Comparison of ENCODE assay signal across 18 cellular contexts in the genomic region with DNA sequence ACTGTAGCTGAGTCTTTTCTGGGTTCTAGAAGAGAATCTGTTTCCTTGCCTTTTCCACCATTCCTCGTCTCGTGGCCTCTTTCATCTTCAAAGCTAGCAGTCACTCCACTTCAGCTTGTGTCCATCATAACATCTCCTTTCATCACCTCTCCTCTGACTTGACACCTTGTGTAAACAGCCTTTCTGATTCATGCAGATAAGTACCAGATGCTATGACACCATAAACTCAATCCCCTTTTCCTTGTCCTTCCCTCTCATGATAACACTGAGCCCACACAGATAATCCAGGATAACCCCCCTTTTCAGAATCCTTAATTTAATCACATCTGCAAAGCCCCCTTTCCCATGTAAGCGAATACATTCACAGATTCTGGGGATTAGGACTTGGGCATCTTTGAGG.
DNase-seq lines count a peak whose midpoint lies in the region; ATAC-seq, FAIRE-seq and TF ChIP-seq lines count a peak whose summit lies in the region.
"Had no signal": no experiment of that assay in that cellular context is flagged by ENCODE, and none has a peak within 500 bp of the region (broad histone marks: within the 10 kb centered on the region; RNA-seq: fewer than 3 reads in every experiment).

No MANE protein-coding gene starts in this region.

- no peak for TF ChIP-seq POLR2A in K562 (conservative IDR thresholded peaks at IDR 0.05)

- POLR2A ChIA-PET in K562 (lab: Yijun Ruan, JAX) = interaction anchor here (1.3 kb wide), 1 partner anchor 16 kb away, joined by 3 read pairs; no protein-coding TSS in a partner anchor

- no peaks in the 10 kb centered on the region for H3K36me3 Mint-ChIP-seq in stimulated activated effector memory CD8-positive, alpha-beta T cell treated with anti-CD3 and anti-CD28 coated beads, Interleukin-12 subunit alpha, Interleukin-12 subunit beta, amount 100 ng/mL, for 72 hours

- H3K27me3 ChIP-seq in K562 (ENCODE audit: control insufficient read depth in 2 of 2, insufficient read depth in 2 of 2, low read length in 2 of 2) (no peaks in the 10 kb centered on the region), small intestine (ENCODE audit: control insufficient read depth in 2 of 2, insufficient read depth in 2 of 2, low read length in 2 of 2) (no peaks in the 10 kb centered on the region)
- H3K27me3 ChIP-seq: BLaER1 treated with 17β-estradiol and CSF1 and Interleukin-3, amounts not matched to agents 10 nM and 100 nM had no signal

- H3K9me1 ChIP-seq in K562 (ENCODE audit: control insufficient read depth, insufficient read depth, low read length) = no peaks in the 10 kb centered on the region

- no peak for TF ChIP-seq CTCF in K562 (IDR thresholded peaks at IDR 0.05 in 2 of 3, conservative IDR thresholded peaks at IDR 0.05 in 1 of 3; ENCODE audit: insufficient read depth in 2 of 3, low read depth in 1 of 3, low read length in 3 of 3)

- no peaks in the 10 kb centered on the region for H3K9me3 Mint-ChIP-seq in stimulated activated effector memory CD8-positive, alpha-beta T cell treated with anti-CD3 and anti-CD28 coated beads, Interleukin-12 subunit alpha, Interleukin-12 subunit beta, amount 100 ng/mL, for 72 hours
- H3K9me3 Mint-ChIP-seq: CD8-positive, alpha-beta T cell had no signal

- H3K9ac ChIP-seq in K562 (ENCODE audit: insufficient read depth in 1 of 2, low read depth in 2 of 2, low read length in 2 of 2) = no peak overlapping the region
- H3K9ac ChIP-seq: BLaER1 treated with 17β-estradiol and CSF1 and Interleukin-3, amounts not matched to agents 10 nM and 100 nM; GM23248 had no signal

- no peak for TF ChIP-seq RAD21 in K562 (CRISPR knock-in tag; conservative IDR thresholded peaks at IDR 0.05 in 1 of 2, IDR thresholded peaks at IDR 0.05 in 1 of 2)

- H4K20me1 ChIP-seq in K562 (replicated peaks; ENCODE audit: control insufficient read depth, insufficient read depth, low read length) = no peaks in the 10 kb centered on the region

- ATAC-seq in K562 (no peak; the same call in 2 of the 3 replicates), GM18873 (IDR thresholded peaks at IDR 0.05; ENCODE audit: low FRiP score, unreplicated experiment) (no peak)
- ATAC-seq in stimulated activated effector memory CD8-positive, alpha-beta T cell treated with anti-CD3 and anti-CD28 coated beads, Interleukin-12 subunit alpha, Interleukin-12 subunit beta, amount 100 ng/mL, for 72 hours = no peak
- ATAC-seq: CD8-positive, alpha-beta T cell had no signal

- in situ Hi-C loops in K562 (cut with MboI) = no loop called here

- no peaks in the 10 kb centered on the region for H3K36me3 ChIP-seq in K562 (ENCODE audit: control insufficient read depth, insufficient read depth, low read length)
- peaks cover 0 to 2% of the 10 kb centered on the region in 2 donors for H3K36me3 ChIP-seq in small intestine (ENCODE audit: control insufficient read depth in 2 of 2, insufficient read depth in 2 of 2, low read length in 2 of 2)
- H3K36me3 ChIP-seq: HAP-1 had no signal

- TF ChIP-seq EP300 in K562 (IDR thresholded peaks at IDR 0.05; ENCODE audit: low read length) = no peak

- 34% methylated on average over 3 of the region's 3 CpGs for WGBS in K562 (ENCODE audit: insufficient coverage, low coverage, missing lambda C conversion rate)
- WGBS in small intestine, 3 donors = 85 to 94% (median 88%) methylated on average over 3 of the region's 3 CpGs

- H3K4me3 ChIP-seq in K562 (no peak overlapping the region), small intestine (ENCODE audit: low read depth in 1 of 2, low read length in 2 of 2) (no peak overlapping the region)
- H3K4me3 ChIP-seq: BLaER1 treated with 17β-estradiol and CSF1 and Interleukin-3, amounts not matched to agents 10 nM and 100 nM; GM23248; HAP-1 had no signal

- H3K4me3 Mint-ChIP-seq in stimulated activated effector memory CD8-positive, alpha-beta T cell treated with anti-CD3 and anti-CD28 coated beads, Interleukin-12 subunit alpha, Interleukin-12 subunit beta, amount 100 ng/mL, for 72 hours = no peak overlapping the region
- H3K4me3 Mint-ChIP-seq: B cell; CD8-positive, alpha-beta T cell had no signal

- intact Hi-C loops in K562 (cut with micrococcal nuclease) (no loop called here), posterior vena cava (cut with DNase I) (no loop called here)

- no TSS peak for BruUV-seq in K562 (replicated peaks; lab: Mats Ljungman, UMichigan)

- CTCF ChIA-PET in K562 (lab: Yijun Ruan, JAX; ENCODE audit: low intra/inter-chr PET ratio) = no interaction called here

- H3K4me2 ChIP-seq in K562 (ENCODE audit: insufficient read depth, low read length) = no peak overlapping the region
- H3K4me2 ChIP-seq: BLaER1 treated with 17β-estradiol and CSF1 and Interleukin-3, amounts not matched to agents 10 nM and 100 nM had no signal

- no peak overlapping the region for H3K27ac Mint-ChIP-seq in stimulated activated effector memory CD8-positive, alpha-beta T cell treated with anti-CD3 and anti-CD28 coated beads, Interleukin-12 subunit alpha, Interleukin-12 subunit beta, amount 100 ng/mL, for 72 hours
- H3K27ac Mint-ChIP-seq: B cell; CD8-positive, alpha-beta T cell had no signal

- peaks cover 0 to 21% of the 10 kb centered on the region in 2 experiments; a peak in 2 of 5 replicates for H3K4me1 ChIP-seq in K562 (replicated peaks in 1 of 2; ENCODE audit: control insufficient read depth in 2 of 2, insufficient read depth in 2 of 2, low read length in 2 of 2)
- H3K4me1 ChIP-seq in small intestine (ENCODE audit: control insufficient read depth in 2 of 2, insufficient read depth in 1 of 2, low read depth in 1 of 2, low read length in 1 of 2) = no peaks in the 10 kb centered on the region

- DNase-seq in DMS53 treated with DMSO at 0.1 percent for 48 hours (lab: John Stamatoyannopoulos, UW; ENCODE audit: unreplicated experiment) (peak; percentile 92), NCI-H2029 (lab: John Stamatoyannopoulos, UW) (peak; percentile 52), NCI-H82 (lab: John Stamatoyannopoulos, UW) (peak; percentile 89), K562 (ENCODE audit: extremely low read depth in 1 of 4, low spot score in 3 of 4) (no peak), small intestine (no peak), posterior vena cava (ENCODE audit: low spot score) (no peak)
- DNase-seq in stimulated activated effector memory CD8-positive, alpha-beta T cell treated with anti-CD3 and anti-CD28 coated beads, Interleukin-12 subunit alpha, Interleukin-12 subunit beta, amount 100 ng/mL, for 72 hours (ENCODE audit: low spot score in 2 of 2) = no peak
- DNase-seq: Calu3; CD8-positive, alpha-beta T cell; GM23248 had no signal

- no peak overlapping the region for H2AFZ ChIP-seq in K562 (ENCODE audit: low read depth, low read length)
- H2AFZ ChIP-seq: GM23248 had no signal

- H3K27ac ChIP-seq in K562 (ENCODE audit: extremely low read depth, low read depth, low read length) (no peak overlapping the region), small intestine (ENCODE audit: low read depth in 1 of 2, low read length in 1 of 2) (no peak overlapping the region)
- H3K27ac ChIP-seq: BLaER1 treated with 17β-estradiol and CSF1 and Interleukin-3, amounts not matched to agents 10 nM and 100 nM; GM23248 had no signal

- no peaks in the 10 kb centered on the region for H3K79me2 ChIP-seq in K562 (ENCODE audit: control insufficient read depth, insufficient read depth, low read length)

- no peaks in the 10 kb centered on the region for H3K9me3 ChIP-seq in K562 (replicated peaks; ENCODE audit: control insufficient read depth, insufficient read depth, low read depth, low read length)
- H3K9me3 ChIP-seq in small intestine (ENCODE audit: control insufficient read depth, low read depth) = no peaks in the 10 kb centered on the region
- H3K9me3 ChIP-seq: BLaER1 treated with 17β-estradiol and CSF1 and Interleukin-3, amounts not matched to agents 10 nM and 100 nM; HAP-1 had no signal

- H3K4me1 Mint-ChIP-seq in stimulated activated effector memory CD8-positive, alpha-beta T cell treated with anti-CD3 and anti-CD28 coated beads, Interleukin-12 subunit alpha, Interleukin-12 subunit beta, amount 100 ng/mL, for 72 hours = peaks cover 11% of the 10 kb centered on the region
- H3K4me1 Mint-ChIP-seq: B cell had no signal

- no peak for FAIRE-seq in K562 (lab: Jason Lieb, UNC)
- no peak for FAIRE-seq in small intestine (lab: Jason Lieb, UNC)
- FAIRE-seq: G401.6, GM12892, GM18507, GM19239 had no signal

TF ChIP-seq in K562, 482 proteins besides CTCF, POLR2A, EP300 and RAD21 (continues in another document):
- TF ChIP-seq, protein P1, sequence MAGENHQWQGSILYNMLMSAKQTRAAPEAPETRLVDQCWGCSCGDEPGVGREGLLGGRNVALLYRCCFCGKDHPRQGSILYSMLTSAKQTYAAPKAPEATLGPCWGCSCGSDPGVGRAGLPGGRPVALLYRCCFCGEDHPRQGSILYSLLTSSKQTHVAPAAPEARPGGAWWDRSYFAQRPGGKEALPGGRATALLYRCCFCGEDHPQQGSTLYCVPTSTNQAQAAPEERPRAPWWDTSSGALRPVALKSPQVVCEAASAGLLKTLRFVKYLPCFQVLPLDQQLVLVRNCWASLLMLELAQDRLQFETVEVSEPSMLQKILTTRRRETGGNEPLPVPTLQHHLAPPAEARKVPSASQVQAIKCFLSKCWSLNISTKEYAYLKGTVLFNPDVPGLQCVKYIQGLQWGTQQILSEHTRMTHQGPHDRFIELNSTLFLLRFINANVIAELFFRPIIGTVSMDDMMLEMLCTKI (IDR thresholded peaks at IDR 0.05; ENCODE audit: partially characterized antibody) = no peak
- TF ChIP-seq KDM5B (IDR thresholded peaks at IDR 0.05; ENCODE audit: insufficient replicate concordance, low read depth, low read length) (no peak), ZBTB17 (CRISPR knock-in tag; IDR thresholded peaks at IDR 0.05) (no peak)
- TF ChIP-seq, protein P2, sequence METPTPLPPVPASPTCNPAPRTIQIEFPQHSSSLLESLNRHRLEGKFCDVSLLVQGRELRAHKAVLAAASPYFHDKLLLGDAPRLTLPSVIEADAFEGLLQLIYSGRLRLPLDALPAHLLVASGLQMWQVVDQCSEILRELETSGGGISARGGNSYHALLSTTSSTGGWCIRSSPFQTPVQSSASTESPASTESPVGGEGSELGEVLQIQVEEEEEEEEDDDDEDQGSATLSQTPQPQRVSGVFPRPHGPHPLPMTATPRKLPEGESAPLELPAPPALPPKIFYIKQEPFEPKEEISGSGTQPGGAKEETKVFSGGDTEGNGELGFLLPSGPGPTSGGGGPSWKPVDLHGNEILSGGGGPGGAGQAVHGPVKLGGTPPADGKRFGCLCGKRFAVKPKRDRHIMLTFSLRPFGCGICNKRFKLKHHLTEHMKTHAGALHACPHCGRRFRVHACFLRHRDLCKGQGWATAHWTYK (CRISPR knock-in tag; IDR thresholded peaks at IDR 0.05) = no peak
- TF ChIP-seq, protein P3, sequence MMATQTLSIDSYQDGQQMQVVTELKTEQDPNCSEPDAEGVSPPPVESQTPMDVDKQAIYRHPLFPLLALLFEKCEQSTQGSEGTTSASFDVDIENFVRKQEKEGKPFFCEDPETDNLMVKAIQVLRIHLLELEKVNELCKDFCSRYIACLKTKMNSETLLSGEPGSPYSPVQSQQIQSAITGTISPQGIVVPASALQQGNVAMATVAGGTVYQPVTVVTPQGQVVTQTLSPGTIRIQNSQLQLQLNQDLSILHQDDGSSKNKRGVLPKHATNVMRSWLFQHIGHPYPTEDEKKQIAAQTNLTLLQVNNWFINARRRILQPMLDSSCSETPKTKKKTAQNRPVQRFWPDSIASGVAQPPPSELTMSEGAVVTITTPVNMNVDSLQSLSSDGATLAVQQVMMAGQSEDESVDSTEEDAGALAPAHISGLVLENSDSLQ (IDR thresholded peaks at IDR 0.05) = peak; percentile 83

Comparison
In these comparisons a context has a peak if more than half of its experiments do, and no peak if none do; other contexts are left out.
1. DNase-seq: peak in DMS53 treated with DMSO at 0.1 percent for 48 hours (single experiment), NCI-H2029 (single experiment) and NCI-H82 (single experiment); none in K562 (0 of 4), small intestine (single experiment), posterior vena cava (single experiment) and stimulated activated effector memory CD8-positive, alpha-beta T cell treated with anti-CD3 and anti-CD28 coated beads, Interleukin-12 subunit alpha, Interleukin-12 subunit beta, amount 100 ng/mL, for 72 hours (0 of 2).